23 cellular contexts compared by ENCODE assay signal in the genomic region with DNA sequence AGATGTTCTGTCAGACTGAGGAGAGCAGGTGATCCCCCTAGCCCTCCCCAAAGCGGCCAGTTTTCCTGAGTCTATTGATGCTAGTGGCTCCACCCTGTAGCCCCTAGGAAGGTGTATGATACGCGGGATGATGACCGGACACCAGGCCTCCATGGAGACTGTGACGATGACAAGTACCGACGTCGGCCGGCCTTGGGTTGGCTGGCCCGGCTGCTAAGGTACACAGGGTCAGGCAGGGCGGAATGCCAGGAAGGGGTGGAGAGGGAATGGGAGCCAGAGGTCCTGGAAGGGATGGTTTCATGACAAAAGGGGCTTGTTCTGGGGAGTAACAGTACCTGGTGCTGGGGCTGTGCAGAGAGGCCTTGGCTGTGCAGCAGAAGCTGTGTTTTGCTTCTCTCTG. TPM values are rescaled to one million over a fixed set of nuclear protein-coding genes. Genes with fewer than 3 reads are reported as not detected.
"Had no signal": no experiment of that assay in that cellular context is flagged by ENCODE, and none has a peak within 500 bp of the region (broad histone marks: within the 10 kb centered on the region; RNA-seq: fewer than 3 reads in every experiment).

No MANE protein-coding gene starts in this region.

- H3K4me3 ChIP-seq: coronary artery, esophagus squamous epithelium, lung, ovary, testis, tibial artery had no signal

- H3K9me3 ChIP-seq: esophagus squamous epithelium, ovary, testis, tibial artery had no signal

- ATAC-seq: effector memory CD8-positive, alpha-beta T cell; left ventricle myocardium superior; natural killer cell; sciatic nerve; stimulated activated memory B cell treated with anti-CD40 and anti-IgM and Interleukin-4, amounts not matched to agents 10 μg/mL and 1 μg/mL and 100 μg/mL, for 72 hours; stimulated activated naive CD8-positive, alpha-beta T cell treated with anti-CD3 and anti-CD28 coated beads, Interleukin-15, Interleukin-2, amounts not matched to agents 100 U/mL and 50 U/mL, for 24 hours had no signal

- DNase-seq: dermis blood vessel endothelial cell; effector memory CD8-positive, alpha-beta T cell; erythroblast; esophagus squamous epithelium; foreskin melanocyte; glutamatergic neuron; hypothalamus; left ventricle myocardium superior; natural killer cell; retina; stimulated activated CD4-positive, alpha-beta T cell treated with anti-CD3 and anti-CD28 coated beads, Interleukin-2, amount 100 ng/mL, for 24 hours; stimulated activated CD4-positive, alpha-beta T cell treated with anti-CD3 and anti-CD28 coated beads, Interleukin-4, amount 100 ng/mL, for 24 hours; stimulated activated naive CD8-positive, alpha-beta T cell treated with anti-CD3 and anti-CD28 coated beads, Interleukin-15, Interleukin-2, amounts not matched to agents 100 U/mL and 50 U/mL, for 24 hours; substantia nigra; testis; tibial artery had no signal

- H3K27ac ChIP-seq: coronary artery, esophagus squamous epithelium, ovary, testis, tibial artery had no signal

- H3K36me3 ChIP-seq: ovary had no signal

- H3K27me3 ChIP-seq: esophagus squamous epithelium, ovary, testis, tibial artery had no signal

RNA-seq across cellular contexts. Expression of gene CDCA5, which starts 3.4 kb away (rescaled TPM):
- total RNA-seq: mononuclear cell had no signal

RNA-seq across cellular contexts. Expression of gene NAALADL1, which starts 28.9 kb away (rescaled TPM):
- polyA plus RNA-seq: neural cell had no signal
